7 cellular contexts compared by ENCODE assay signal in genomic region chr13:99442273-99442895, GRCh38. TPM values are rescaled to one million over a fixed set of nuclear protein-coding genes. Genes with fewer than 3 reads are reported as not detected.
A peak's percentile ranks its signal among the peaks of the same experiment; 100 is the strongest.
DNase-seq lines count a peak whose midpoint lies in the region; TF ChIP-seq lines count a peak whose summit lies in the region.

No MANE protein-coding gene starts in this region.

- TF ChIP-seq CTCF in HL-60 (IDR thresholded peaks at IDR 0.05; ENCODE audit: insufficient read depth, low read length) (peak; percentile 86), OCI-LY1 (IDR thresholded peaks at IDR 0.05; ENCODE audit: low read length) (peak; percentile 96), ascending aorta (IDR thresholded peaks at IDR 0.05) (peak; percentile 73 to 93 (median 79)), spleen (IDR thresholded peaks at IDR 0.05 in 8 of 11, conservative IDR thresholded peaks at IDR 0.05 in 3 of 11) (peak; percentile 71 to 97 (median 95))

- H3K36me3 ChIP-seq in OCI-LY1 (ENCODE audit: insufficient read depth, low read length) (no peaks in the 10 kb centered on the region), ascending aorta (no peaks in the 10 kb centered on the region), spleen (no peaks in the 10 kb centered on the region)

- H3K9me3 ChIP-seq in OCI-LY1 (ENCODE audit: low read length) (no peaks in the 10 kb centered on the region), ascending aorta (no peaks in the 10 kb centered on the region), spleen (no peaks in the 10 kb centered on the region)

- H3K4me1 ChIP-seq in OCI-LY1 (ENCODE audit: insufficient read depth, low read length, severe bottlenecking) (peaks cover 6% of the 10 kb centered on the region), ascending aorta (no peaks in the 10 kb centered on the region), spleen (peaks cover 0 to 19% (median 3%) of the 10 kb centered on the region in 6 donors)

- no peak overlapping the region for H3K4me2 ChIP-seq in OCI-LY1 (ENCODE audit: low read length)

- H4K20me1 ChIP-seq in OCI-LY1 (ENCODE audit: insufficient read depth, low read length) = no peaks in the 10 kb centered on the region

- DNase-seq in Daoy (ENCODE audit: low read depth) = peak; percentile 21
- DNase-seq in HL-60 (ENCODE audit: low read depth in 1 of 2, low spot score in 1 of 2) = peak in 1 of 2 experiments; percentile 68
- DNase-seq in ascending aorta (ENCODE audit: low spot score in 2 of 2) = no peak
- peak; percentile 36 for DNase-seq in hepatic stellate cell (ENCODE audit: low spot score)
- no peak for DNase-seq in spleen
- DNase-seq in ecto neural progenitor cell (ENCODE audit: low spot score) = no peak

- no peak for TF ChIP-seq POLR2A in spleen (IDR thresholded peaks at IDR 0.05)

- H3K4me3 ChIP-seq in HL-60 (replicated peaks; ENCODE audit: insufficient read depth, low read length) = no peak overlapping the region
- no peak overlapping the region for H3K4me3 ChIP-seq in OCI-LY1 (ENCODE audit: low read depth, low read length, poor library complexity, severe bottlenecking)
- no peak overlapping the region for H3K4me3 ChIP-seq in ascending aorta
- H3K4me3 ChIP-seq in spleen = no peak overlapping the region

- H3K9me2 ChIP-seq in OCI-LY1 (ENCODE audit: low read depth, low read length) = no peaks in the 10 kb centered on the region

- H3K79me2 ChIP-seq in OCI-LY1 (ENCODE audit: insufficient read depth, low read length) = no peaks in the 10 kb centered on the region

- H3K9ac ChIP-seq in OCI-LY1 (ENCODE audit: low read length) = no peak overlapping the region

- intact Hi-C loops in ascending aorta (cut with DNase I) = loop anchor here (1.0 kb wide), 1 partner anchor 63 kb away; no protein-coding TSS in a partner anchor
- intact Hi-C loops in spleen (cut with DNase I; ENCODE audit: low total_unique reads) = loop anchor here (5.0 kb wide), 2 partner anchors 65 to 170 kb away; no protein-coding TSS in a partner anchor

- no peak overlapping the region for H2AFZ ChIP-seq in OCI-LY1 (ENCODE audit: low read length)

- H3K27ac ChIP-seq in HL-60 (replicated peaks) = no peak overlapping the region
- no peak overlapping the region for H3K27ac ChIP-seq in OCI-LY1 (ENCODE audit: low read depth, low read length, poor library complexity, severe bottlenecking)
- no peak overlapping the region for H3K27ac ChIP-seq in ascending aorta
- no peak overlapping the region for H3K27ac ChIP-seq in spleen

- no peaks in the 10 kb centered on the region for H3K27me3 ChIP-seq in HL-60 (ENCODE audit: insufficient read depth, poor library complexity, severe bottlenecking)
- no peaks in the 10 kb centered on the region for H3K27me3 ChIP-seq in OCI-LY1 (ENCODE audit: insufficient read depth, low read length)
- H3K27me3 ChIP-seq in ascending aorta = no peaks in the 10 kb centered on the region
- peaks cover 0 to 8% (median 0%) of the 10 kb centered on the region in 7 donors for H3K27me3 ChIP-seq in spleen (replicated peaks in 1 of 7)

- H3F3A ChIP-seq in OCI-LY1 (ENCODE audit: insufficient read depth, low read length) = no peaks in the 10 kb centered on the region

- 67 to 70% (median 70%) methylated on average over 7 of the region's 7 CpGs for WGBS in spleen, 5 donors

RNA-seq across cellular contexts. Expression of gene TM9SF2, which starts 58.9 kb away (rescaled TPM):
- 92.7 and 106 TPM in 2 replicates for total RNA-seq in Daoy (2014; rRNA removed; shearing (Covaris generic))
- total RNA-seq in ascending aorta (56.8 TPM), spleen (100 to 1,000 TPM in 4 of 7 donors, 10 to 100 TPM in 3; 82.7 to 134 (median 103) TPM)
- 10 to 100 TPM; 28.8 to 39.6 (median 34.5) TPM for polyA plus RNA-seq in spleen

Comparison
In these comparisons a context has a peak if more than half of its experiments do, and no peak if none do; other contexts are left out.
1. DNase-seq: peak in Daoy (single experiment) and hepatic stellate cell (single experiment); none in ascending aorta (0 of 2), spleen (single experiment) and ecto neural progenitor cell (single experiment).
2. Peak in every context shown above with its lines, with median percentiles within 50 percentile points of each other: CTCF ChIP-seq.